In the genomic region with DNA sequence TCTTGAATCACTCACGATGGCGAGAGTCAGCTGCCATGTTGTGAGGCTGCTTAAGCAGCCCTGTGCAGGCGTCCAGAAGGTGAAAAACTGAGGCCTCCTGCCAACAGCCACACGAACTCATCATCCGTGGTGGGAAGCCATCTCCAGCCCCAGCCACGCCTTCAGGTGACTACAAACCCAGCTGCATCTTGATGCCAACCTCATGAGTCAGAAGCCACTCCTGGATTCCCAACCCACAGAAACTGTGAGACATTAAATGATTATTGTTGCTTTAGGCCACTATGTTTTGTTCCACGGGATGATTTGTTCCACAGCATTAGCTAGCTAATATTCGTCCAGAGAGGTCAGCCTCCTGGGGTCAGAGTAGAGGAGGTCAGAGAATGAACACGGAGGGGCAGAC, we compare ENCODE assay signal across 31 cellular contexts.
DNase-seq lines count a peak whose midpoint lies in the region; ATAC-seq, FAIRE-seq and TF ChIP-seq lines count a peak whose summit lies in the region.
"Had no signal": no experiment of that assay in that cellular context is flagged by ENCODE, and none has a peak within 500 bp of the region (broad histone marks: within the 10 kb centered on the region; RNA-seq: fewer than 3 reads in every experiment).

No MANE protein-coding gene starts in this region.

- H3K4me3 ChIP-seq in HepG2 (replicated peaks in 1 of 3; ENCODE audit: insufficient read depth in 1 of 3, low read depth in 2 of 3, low read length in 3 of 3) (no peak overlapping the region), right lobe of liver (no peak overlapping the region)
- H3K4me3 ChIP-seq: dorsolateral prefrontal cortex, neural progenitor cell, thyroid gland had no signal

- peak overlapping the region; percentile 32 for H3K27ac ChIP-seq in HepG2 (ENCODE audit: extremely low read length, insufficient read depth, low read length)
- no peak overlapping the region for H3K27ac ChIP-seq in right lobe of liver
- H3K27ac ChIP-seq: dorsolateral prefrontal cortex, neural progenitor cell, thyroid gland had no signal

- H3K4me1 ChIP-seq in HepG2 (ENCODE audit: insufficient read depth, low read length) (peaks cover 81% of the 10 kb centered on the region), right lobe of liver (peaks cover 0 to 15% (median 3%) of the 10 kb centered on the region in 4 donors)

- FAIRE-seq in HepG2 (lab: Jason Lieb, UNC) = no peak
- FAIRE-seq: A204.1, endothelial cell of umbilical vein, GM12892, GM19239 had no signal

- H2AFZ ChIP-seq in HepG2 (ENCODE audit: low read length) = no peak overlapping the region
- H2AFZ ChIP-seq: neural progenitor cell had no signal

- H3K27me3 ChIP-seq in HepG2 (ENCODE audit: control insufficient read depth in 1 of 2, insufficient read depth in 2 of 2, low read length in 2 of 2) (no peaks in the 10 kb centered on the region), right lobe of liver (no peaks in the 10 kb centered on the region)
- H3K27me3 ChIP-seq: dorsolateral prefrontal cortex, neural progenitor cell, thyroid gland had no signal

- H3K36me3 ChIP-seq in HepG2 (replicated peaks in 1 of 2; ENCODE audit: control insufficient read depth in 1 of 2, insufficient read depth in 2 of 2, low read length in 2 of 2) = no peaks in the 10 kb centered on the region
- H3K36me3 ChIP-seq in right lobe of liver = no peaks in the 10 kb centered on the region
- H3K36me3 ChIP-seq: neural progenitor cell, thyroid gland had no signal

- peaks cover 17% of the 10 kb centered on the region for H3K4me1 Mint-ChIP-seq in MCF 10A (ENCODE audit: insufficient read depth, unreplicated experiment)
- H3K4me1 Mint-ChIP-seq: activated naive CD4-positive, alpha-beta T cell treated with anti-CD3 and anti-CD28 coated beads, Interleukin-2, amount 10 ng/mL, durations not matched to agents 7 days and 5 days had no signal

- no peak overlapping the region for H3K4me3 Mint-ChIP-seq in MCF 10A (ENCODE audit: unreplicated experiment)
- H3K4me3 Mint-ChIP-seq: activated naive CD4-positive, alpha-beta T cell treated with anti-CD3 and anti-CD28 coated beads, Interleukin-2, amount 10 ng/mL, durations not matched to agents 7 days and 5 days; activated T-cell treated with anti-CD3 and anti-CD28 coated beads, Interleukin-2, amount 50 U/mL, for 4 hours; B cell; neural progenitor cell; stimulated activated naive CD8-positive, alpha-beta T cell treated with anti-CD3 and anti-CD28 coated beads, Interleukin-15, Interleukin-2, amounts not matched to agents 100 ng/mL and 50 ng/mL, for 24 hours had no signal

- DNase-seq in HepG2 (ENCODE audit: low spot score) = no peak
- no peak for DNase-seq in right lobe of liver
- peak; percentile 61 for DNase-seq in MCF 10A (ENCODE audit: unreplicated experiment)
- DNase-seq in mesenteric fat pad (ENCODE audit: low spot score) = peak; percentile 64
- no peak for DNase-seq in DMS79 treated with DMSO at 0.1 percent for 48 hours (lab: John Stamatoyannopoulos, UW)
- no peak for DNase-seq in SIG-M5 (lab: John Stamatoyannopoulos, UW)
- DNase-seq in NCI-H748 treated with DMSO at 0.1 percent for 48 hours (lab: John Stamatoyannopoulos, UW) = no peak
- DNase-seq: activated CD4-positive, alpha-beta T cell treated with anti-CD3 and anti-CD28 coated beads for 1 hour; activated CD8-positive, alpha-beta memory T cell treated with anti-CD3 and anti-CD28 coated beads for 24 hours; activated naive CD4-positive, alpha-beta T cell treated with anti-CD3 and anti-CD28 coated beads, Interleukin-2, amount 10 ng/mL, durations not matched to agents 7 days and 5 days; activated T-cell treated with anti-CD3 and anti-CD28 coated beads, Interleukin-2, amount 50 U/mL, for 4 hours; anterior cingulate cortex; caudate nucleus; dorsolateral prefrontal cortex; GOT3; left ventricle myocardium superior; MM.1S; NCI-H1417 treated with DMSO at 0.1 percent for 48 hours; NCI-H524 treated with DMSO at 0.1 percent for 48 hours; SHP77; stimulated activated CD4-positive, alpha-beta T cell treated with anti-CD3 and anti-CD28 coated beads, Interleukin-4, amount 100 ng/mL, for 24 hours; thyroid gland had no signal

- TF ChIP-seq POLR2A in HepG2 (IDR thresholded peaks at IDR 0.05; ENCODE audit: insufficient read depth in 1 of 2, low read depth in 2 of 2, low read length in 2 of 2) = no peak
- TF ChIP-seq POLR2A in right lobe of liver (IDR thresholded peaks at IDR 0.05) = no peak
- TF ChIP-seq POLR2A in GM18505 (IDR thresholded peaks at IDR 0.05; ENCODE audit: borderline replicate concordance, extremely low read depth, insufficient read depth, insufficient read length) = no peak

- no peak for TF ChIP-seq CTCF in HepG2 (CRISPR knock-in tag; IDR thresholded peaks at IDR 0.05)
- TF ChIP-seq CTCF in right lobe of liver (IDR thresholded peaks at IDR 0.05) = no peak
- TF ChIP-seq CTCF in MCF 10A (IDR thresholded peaks at IDR 0.05; ENCODE audit: unreplicated experiment) = no peak

- H3K9me3 ChIP-seq in HepG2 (ENCODE audit: low read length) (peaks cover 20% of the 10 kb centered on the region), right lobe of liver (no peaks in the 10 kb centered on the region)
- H3K9me3 ChIP-seq: thyroid gland had no signal

- TF ChIP-seq EP300 in HepG2 (IDR thresholded peaks at IDR 0.05; ENCODE audit: low read depth in 2 of 2, low read length in 2 of 2) = no peak
- TF ChIP-seq EP300 in HepG2 (CRISPR knock-in tag; IDR thresholded peaks at IDR 0.05; ENCODE audit: borderline replicate concordance) = no peak

- no peak for ATAC-seq in HepG2
- no peak for ATAC-seq in right lobe of liver
- ATAC-seq in GM18505 (IDR thresholded peaks at IDR 0.05; ENCODE audit: unreplicated experiment) = no peak
- ATAC-seq: activated T-cell treated with anti-CD3 and anti-CD28 coated beads, Interleukin-2, amount 50 U/mL, for 4 hours; left ventricle myocardium superior had no signal

- 79% methylated on average over 8 of the region's 9 CpGs for WGBS in HepG2 (ENCODE audit: low lambda C conversion rate)
- WGBS in right lobe of liver (ENCODE audit: insufficient coverage, low coverage, low lambda C conversion rate, missing lambda C conversion rate) = 27% methylated on average over 5 of the region's 9 CpGs

- no peak overlapping the region for H3K9ac ChIP-seq in HepG2 (ENCODE audit: insufficient read depth, low read depth, low read length)
- H3K9ac ChIP-seq: neural progenitor cell had no signal

- H3K36me3 Mint-ChIP-seq in MCF 10A (ENCODE audit: insufficient read depth, unreplicated experiment) = no peaks in the 10 kb centered on the region
- H3K36me3 Mint-ChIP-seq: activated naive CD4-positive, alpha-beta T cell treated with anti-CD3 and anti-CD28 coated beads, Interleukin-2, amount 10 ng/mL, durations not matched to agents 7 days and 5 days; neural progenitor cell had no signal

- H3K27me3 Mint-ChIP-seq in MCF 10A (ENCODE audit: insufficient read depth, unreplicated experiment) = no peaks in the 10 kb centered on the region

- no peak for TF ChIP-seq RAD21 in HepG2 (CRISPR knock-in tag; IDR thresholded peaks at IDR 0.05)

- peaks cover 15% of the 10 kb centered on the region for H3K9me3 Mint-ChIP-seq in MCF 10A (ENCODE audit: unreplicated experiment)
- H3K9me3 Mint-ChIP-seq: activated naive CD4-positive, alpha-beta T cell treated with anti-CD3 and anti-CD28 coated beads, Interleukin-2, amount 10 ng/mL, durations not matched to agents 7 days and 5 days had no signal

- POLR2A ChIA-PET in HepG2 (lab: Yijun Ruan, JAX) = interaction anchor here (0.8 to 21.6 kb wide), 5 partner anchors 11 to 206 kb away, joined by 3 to 724 read pairs (median 8); a partner anchor contains a TSS
- POLR2A ChIA-PET in MCF 10A (lab: Yijun Ruan, JAX) = interaction anchor here (0.6 to 0.9 kb wide), 2 partner anchors 205 to 369 kb away, joined by 3 read pairs; no protein-coding TSS in a partner anchor

- in situ Hi-C loops in HepG2 (cut with HindIII; ENCODE audit: extremely low pct_ligation_motif_present, low pct_unique_long_range_greater_than_20kb) = no loop called here

- intact Hi-C loops in HepG2 (cut with micrococcal nuclease; ENCODE audit: unreplicated experiment) = no loop called here
- intact Hi-C loops in right lobe of liver (cut with DNase I) = loop anchor here in 1 of 2 donors (10.0 kb wide), 2 partner anchors 93 to 203 kb away; a partner anchor contains a TSS
- intact Hi-C loops in MCF 10A (cut with micrococcal nuclease) = no loop called here

- CTCF ChIA-PET in HepG2 (lab: Yijun Ruan, JAX; ENCODE audit: low intra/inter-chr PET ratio, low total read pairs) = no interaction called here
- CTCF ChIA-PET in MCF 10A (lab: Yijun Ruan, JAX) = interaction anchor here (0.9 to 1.9 kb wide), 2 partner anchors 10 to 15 kb away, joined by 3 to 11 read pairs; no protein-coding TSS in a partner anchor

- H3K79me2 ChIP-seq in HepG2 (ENCODE audit: insufficient read depth, low read length) = no peaks in the 10 kb centered on the region

- H4K20me1 ChIP-seq in HepG2 (ENCODE audit: insufficient read depth, low read length) = no peaks in the 10 kb centered on the region

- H3K27ac Mint-ChIP-seq in MCF 10A (ENCODE audit: low read depth, unreplicated experiment) = peak overlapping the region; percentile 87
- H3K27ac Mint-ChIP-seq: activated naive CD4-positive, alpha-beta T cell treated with anti-CD3 and anti-CD28 coated beads, Interleukin-2, amount 10 ng/mL, durations not matched to agents 7 days and 5 days; B cell; IgD-negative memory B cell; neural progenitor cell; stimulated activated naive CD8-positive, alpha-beta T cell treated with anti-CD3 and anti-CD28 coated beads, Interleukin-15, Interleukin-2, amounts not matched to agents 100 ng/mL and 50 ng/mL, for 24 hours had no signal

- H3K4me2 ChIP-seq in HepG2 (ENCODE audit: low read depth, low read length) = no peak overlapping the region
- H3K4me2 ChIP-seq: neural progenitor cell had no signal

- BruUV-seq in HepG2 (replicated peaks; lab: Mats Ljungman, UMichigan) (no TSS peak), MCF 10A (replicated peaks; lab: Mats Ljungman, UMichigan) (no TSS peak)

TF ChIP-seq in HepG2, 621 proteins besides CTCF, POLR2A, EP300 and RAD21 (continues in another document):
- TF ChIP-seq FOSL2 (CRISPR knock-in tag; IDR thresholded peaks at IDR 0.05) = peak; percentile 29; the same call in 1 of the 2 replicates
- no peak for TF ChIP-seq DPF2 (CRISPR knock-in tag; IDR thresholded peaks at IDR 0.05; ENCODE audit: borderline replicate concordance, low read depth)

Comparison
In these comparisons a context has a peak if more than half of its experiments do, and no peak if none do; other contexts are left out.
1. DNase-seq: peak in MCF 10A (single experiment) and mesenteric fat pad (single experiment); none in HepG2 (single experiment), right lobe of liver (0 of 3), DMS79 treated with DMSO at 0.1 percent for 48 hours (single experiment), SIG-M5 (single experiment) and NCI-H748 treated with DMSO at 0.1 percent for 48 hours (single experiment).